In genomic region chr9:34491596-34491995, GRCh38 we compare ENCODE assay signal across 32 cellular contexts. TPM values are rescaled to one million over a fixed set of nuclear protein-coding genes. Genes with fewer than 3 reads are reported as not detected.
"Had no signal": no experiment of that assay in that cellular context is flagged by ENCODE, and none has a peak within 500 bp of the region (broad histone marks: within the 10 kb centered on the region; RNA-seq: fewer than 3 reads in every experiment).

No MANE protein-coding gene starts in this region.

- H3K27ac ChIP-seq: left lung, lower lobe of right lung, neural progenitor cell, ovary, right atrium auricular region, right lobe of liver, skin epidermis, suprapubic skin, thoracic aorta, tibial artery, upper lobe of right lung had no signal

- H3K4me1 ChIP-seq: left lung, lower lobe of right lung, neural progenitor cell, right atrium auricular region, right lobe of liver, suprapubic skin, tibial artery, upper lobe of right lung had no signal

- H3K27ac Mint-ChIP-seq: immature natural killer cell; naive thymus-derived CD4-positive, alpha-beta T cell; nephron progenitor cell; neural progenitor cell; progenitor cell of endocrine pancreas; stimulated activated effector memory CD8-positive, alpha-beta T cell treated with anti-CD3 and anti-CD28 coated beads, Interleukin-12 subunit alpha, Interleukin-12 subunit beta, amount 100 ng/mL, for 72 hours; stimulated activated naive CD8-positive, alpha-beta T cell treated with anti-CD3 and anti-CD28 coated beads, Interleukin-15, Interleukin-2, amounts not matched to agents 100 ng/mL and 50 ng/mL, for 24 hours had no signal

- H3K4me3 ChIP-seq: left lung, lower lobe of right lung, mucosa of descending colon, neural progenitor cell, ovary, right atrium auricular region, right lobe of liver, skin epidermis, suprapubic skin, thoracic aorta, tibial artery, upper lobe of right lung had no signal

- H3K9me3 Mint-ChIP-seq: immature natural killer cell; nephron progenitor cell; neural progenitor cell; stimulated activated effector memory CD8-positive, alpha-beta T cell treated with anti-CD3 and anti-CD28 coated beads, Interleukin-12 subunit alpha, Interleukin-12 subunit beta, amount 100 ng/mL, for 72 hours; stimulated activated naive CD8-positive, alpha-beta T cell treated with anti-CD3 and anti-CD28 coated beads, Interleukin-15, Interleukin-2, amounts not matched to agents 100 ng/mL and 50 ng/mL, for 24 hours had no signal

- DNase-seq: hypothalamus; immature natural killer cell; kidney; left colon; left lung; lower lobe of right lung; mammary epithelial cell; midbrain; mucosa of descending colon; naive thymus-derived CD4-positive, alpha-beta T cell; nephron progenitor cell; ovary; right lobe of liver; stimulated activated CD4-positive, alpha-beta T cell treated with anti-CD3 and anti-CD28 coated beads, Interleukin-12 subunit alpha, Interleukin-12 subunit beta, amount 100 ng/mL, for 4 hours; stimulated activated CD4-positive, alpha-beta T cell treated with anti-CD3 and anti-CD28 coated beads, Interleukin-15, amount 100 ng/mL, for 24 hours; stimulated activated CD4-positive, alpha-beta T cell treated with anti-CD3 and anti-CD28 coated beads, Interleukin-2, amount 100 ng/mL, for 24 hours; stimulated activated CD4-positive, alpha-beta T cell treated with anti-CD3 and anti-CD28 coated beads, Interleukin-4, amount 100 ng/mL, for 24 hours; stimulated activated naive CD4-positive, alpha-beta T cell; trophoblast cell; upper lobe of right lung had no signal

- H3K4me3 Mint-ChIP-seq: immature natural killer cell; naive thymus-derived CD4-positive, alpha-beta T cell; nephron progenitor cell; neural progenitor cell; stimulated activated effector memory CD8-positive, alpha-beta T cell treated with anti-CD3 and anti-CD28 coated beads, Interleukin-12 subunit alpha, Interleukin-12 subunit beta, amount 100 ng/mL, for 72 hours; stimulated activated naive CD8-positive, alpha-beta T cell treated with anti-CD3 and anti-CD28 coated beads, Interleukin-15, Interleukin-2, amounts not matched to agents 100 ng/mL and 50 ng/mL, for 24 hours had no signal

- H3K36me3 Mint-ChIP-seq: immature natural killer cell; naive thymus-derived CD4-positive, alpha-beta T cell; neural progenitor cell; stimulated activated effector memory CD8-positive, alpha-beta T cell treated with anti-CD3 and anti-CD28 coated beads, Interleukin-12 subunit alpha, Interleukin-12 subunit beta, amount 100 ng/mL, for 72 hours had no signal

- H3K9me3 ChIP-seq: left lung, lower lobe of right lung, mucosa of descending colon, ovary, right atrium auricular region, right lobe of liver, suprapubic skin, thoracic aorta, tibial artery, upper lobe of right lung had no signal

- H3K36me3 ChIP-seq: left lung, lower lobe of right lung, neural progenitor cell, ovary, right atrium auricular region, right lobe of liver, suprapubic skin, thoracic aorta, tibial artery, upper lobe of right lung had no signal

- ATAC-seq: left colon; left lung; lower lobe of right lung; mucosa of descending colon; naive thymus-derived CD4-positive, alpha-beta T cell; right lobe of liver; upper lobe of right lung had no signal

- H3K9ac ChIP-seq: neural progenitor cell had no signal

- H3K27me3 ChIP-seq: ovary, right atrium auricular region, right lobe of liver had no signal

- H3K4me1 Mint-ChIP-seq: immature natural killer cell; naive thymus-derived CD4-positive, alpha-beta T cell; nephron progenitor cell had no signal

RNA-seq across cellular contexts. Expression of gene ENHO, which starts 31.2 kb away (rescaled TPM):
- total RNA-seq: omental fat pad, thoracic aorta had no signal

RNA-seq across cellular contexts. Expression of gene DNAI1, which starts 33.0 kb away (rescaled TPM):
- total RNA-seq: left colon; liver; mammary epithelial cell; mucosa of descending colon; naive thymus-derived CD4-positive, alpha-beta T cell; omental fat pad; pulmonary artery endothelial cell; right atrium auricular region; right lobe of liver; suprapubic skin; thoracic aorta; upper lobe of right lung had no signal
- polyA plus RNA-seq: immature natural killer cell; liver; naive thymus-derived CD4-positive, alpha-beta T cell had no signal
